Comparison of ENCODE assay signal across 8 cellular contexts in genomic region chr19:45097776-45098520, GRCh38. TPM values are rescaled to one million over a fixed set of nuclear protein-coding genes. Genes with fewer than 3 reads are reported as not detected.
DNase-seq lines count a peak whose midpoint lies in the region; ATAC-seq and TF ChIP-seq lines count a peak whose summit lies in the region.

No MANE protein-coding gene starts in this region.

- DNase-seq in stimulated activated naive CD8-positive, alpha-beta T cell treated with anti-CD3 and anti-CD28 coated beads, Interleukin-15, amount 100 ng/mL, for 72 hours = no peak
- DNase-seq in anterior cingulate cortex (lab: John Stamatoyannopoulos, UW) (peak in 48 of 58 donors; percentile 24 to 82 (median 52)), hepatocyte (ENCODE audit: low spot score) (peak; percentile 92)
- no peak for DNase-seq in stimulated activated CD4-positive, alpha-beta T cell treated with anti-CD3 and anti-CD28 coated beads, Interleukin-4, amount 100 ng/mL, for 1 hour
- no peak for DNase-seq in activated T-cell treated with anti-CD3 and anti-CD28 coated beads, Interleukin-2, amount 50 U/mL, for 4 hours

- no peak for TF ChIP-seq CTCF in hepatocyte (IDR thresholded peaks at IDR 0.05; ENCODE audit: poor library complexity)

- H3K4me2 ChIP-seq in hepatocyte = peak overlapping the region; percentile 65

- no peak overlapping the region for H2AFZ ChIP-seq in hepatocyte

- H3K27me3 Mint-ChIP-seq in stimulated activated naive CD8-positive, alpha-beta T cell treated with anti-CD3 and anti-CD28 coated beads, Interleukin-15, Interleukin-2, amounts not matched to agents 100 ng/mL and 50 ng/mL, for 24 hours = no peaks in the 10 kb centered on the region
- no peaks in the 10 kb centered on the region for H3K27me3 Mint-ChIP-seq in stimulated activated naive CD8-positive, alpha-beta T cell treated with anti-CD3 and anti-CD28 coated beads, Interleukin-15, amount 100 ng/mL, for 72 hours
- no peaks in the 10 kb centered on the region for H3K27me3 Mint-ChIP-seq in activated T-cell treated with anti-CD3 and anti-CD28 coated beads, Interleukin-2, amount 50 U/mL, for 4 hours (ENCODE audit: low read depth)

- no peak for ATAC-seq in stimulated activated naive CD8-positive, alpha-beta T cell treated with anti-CD3 and anti-CD28 coated beads, Interleukin-15, amount 100 ng/mL, for 72 hours
- ATAC-seq in GM19455 (IDR thresholded peaks at IDR 0.05; ENCODE audit: unreplicated experiment) = no peak
- no peak for ATAC-seq in activated T-cell treated with anti-CD3 and anti-CD28 coated beads, Interleukin-2, amount 50 U/mL, for 4 hours

- H3K4me3 ChIP-seq in hepatocyte (no peak overlapping the region), skin epidermis (no peak overlapping the region)

- peak overlapping the region; percentile 94 for H3K27ac ChIP-seq in hepatocyte
- H3K27ac ChIP-seq in skin epidermis = peak overlapping the region in 19 of 21 experiments; percentile 41 to 86 (median 72)

- peaks cover 96% of the 10 kb centered on the region for H3K79me2 ChIP-seq in hepatocyte

- H3K36me3 Mint-ChIP-seq in stimulated activated naive CD8-positive, alpha-beta T cell treated with anti-CD3 and anti-CD28 coated beads, Interleukin-15, Interleukin-2, amounts not matched to agents 100 ng/mL and 50 ng/mL, for 24 hours (ENCODE audit: low read depth) = peaks cover 26% of the 10 kb centered on the region
- H3K36me3 Mint-ChIP-seq in activated T-cell treated with anti-CD3 and anti-CD28 coated beads, Interleukin-2, amount 50 U/mL, for 4 hours (ENCODE audit: insufficient read depth) = peaks cover 13% of the 10 kb centered on the region

- peaks cover 72% of the 10 kb centered on the region for H3K4me1 ChIP-seq in hepatocyte (ENCODE audit: insufficient read depth)

- no peaks in the 10 kb centered on the region for H3K9me3 ChIP-seq in hepatocyte (ENCODE audit: low read depth)

- peaks cover 49% of the 10 kb centered on the region for H4K20me1 ChIP-seq in hepatocyte (ENCODE audit: insufficient read depth, poor library complexity, severe bottlenecking)

- H3K27me3 ChIP-seq in hepatocyte = no peaks in the 10 kb centered on the region

- no peaks in the 10 kb centered on the region for H3K9me3 Mint-ChIP-seq in stimulated activated naive CD8-positive, alpha-beta T cell treated with anti-CD3 and anti-CD28 coated beads, Interleukin-15, Interleukin-2, amounts not matched to agents 100 ng/mL and 50 ng/mL, for 24 hours
- H3K9me3 Mint-ChIP-seq in stimulated activated naive CD8-positive, alpha-beta T cell treated with anti-CD3 and anti-CD28 coated beads, Interleukin-15, amount 100 ng/mL, for 72 hours = no peaks in the 10 kb centered on the region
- H3K9me3 Mint-ChIP-seq in activated T-cell treated with anti-CD3 and anti-CD28 coated beads, Interleukin-2, amount 50 U/mL, for 4 hours = no peaks in the 10 kb centered on the region

- H3K9me2 ChIP-seq in hepatocyte (replicated peaks; ENCODE audit: insufficient read depth) = no peaks in the 10 kb centered on the region

- H3K4me3 Mint-ChIP-seq in stimulated activated naive CD8-positive, alpha-beta T cell treated with anti-CD3 and anti-CD28 coated beads, Interleukin-15, Interleukin-2, amounts not matched to agents 100 ng/mL and 50 ng/mL, for 24 hours = no peak overlapping the region
- H3K4me3 Mint-ChIP-seq in stimulated activated naive CD8-positive, alpha-beta T cell treated with anti-CD3 and anti-CD28 coated beads, Interleukin-15, amount 100 ng/mL, for 72 hours = peak overlapping the region in 1 of 2 donors; percentile 34
- H3K4me3 Mint-ChIP-seq in activated T-cell treated with anti-CD3 and anti-CD28 coated beads, Interleukin-2, amount 50 U/mL, for 4 hours = no peak overlapping the region

- WGBS in hepatocyte (ENCODE audit: low lambda C conversion rate, missing lambda C conversion rate) = 64% methylated on average over 16 of the region's 16 CpGs

- peak overlapping the region; percentile 75 for H3K27ac Mint-ChIP-seq in stimulated activated naive CD8-positive, alpha-beta T cell treated with anti-CD3 and anti-CD28 coated beads, Interleukin-15, Interleukin-2, amounts not matched to agents 100 ng/mL and 50 ng/mL, for 24 hours
- peak overlapping the region in 1 of 2 donors; percentile 89 for H3K27ac Mint-ChIP-seq in stimulated activated naive CD8-positive, alpha-beta T cell treated with anti-CD3 and anti-CD28 coated beads, Interleukin-15, amount 100 ng/mL, for 72 hours

- H3K36me3 ChIP-seq in hepatocyte (replicated peaks; ENCODE audit: insufficient read depth, low read depth) = no peaks in the 10 kb centered on the region

- peaks cover 75% of the 10 kb centered on the region for H3K4me1 Mint-ChIP-seq in stimulated activated naive CD8-positive, alpha-beta T cell treated with anti-CD3 and anti-CD28 coated beads, Interleukin-15, Interleukin-2, amounts not matched to agents 100 ng/mL and 50 ng/mL, for 24 hours (ENCODE audit: low read depth)
- peaks cover 91% of the 10 kb centered on the region for H3K4me1 Mint-ChIP-seq in stimulated activated naive CD8-positive, alpha-beta T cell treated with anti-CD3 and anti-CD28 coated beads, Interleukin-15, amount 100 ng/mL, for 72 hours
- H3K4me1 Mint-ChIP-seq in activated T-cell treated with anti-CD3 and anti-CD28 coated beads, Interleukin-2, amount 50 U/mL, for 4 hours (ENCODE audit: low read depth) = peaks cover 72% of the 10 kb centered on the region

RNA-seq across cellular contexts. Expression of gene PPP1R37, which starts 5.0 kb away (rescaled TPM):
- total RNA-seq in hepatocyte = 28.1 and 30.8 TPM in 2 replicates
- 14.0 and 15.2 TPM in 2 replicates for polyA plus RNA-seq in hepatocyte
- 10 to 100 TPM; 23.2 to 24.9 (median 24.7) TPM for total RNA-seq in activated T-cell treated with anti-CD3 and anti-CD28 coated beads, Interleukin-2, amount 50 U/mL, for 4 hours

RNA-seq across cellular contexts. Expression of gene GEMIN7, which starts 18.9 kb away (rescaled TPM):
- total RNA-seq in hepatocyte = 48.8 and 50.7 TPM in 2 replicates
- 55.3 and 69.0 TPM in 2 replicates for polyA plus RNA-seq in hepatocyte
- total RNA-seq in activated T-cell treated with anti-CD3 and anti-CD28 coated beads, Interleukin-2, amount 50 U/mL, for 4 hours = 10 to 100 TPM; 58.8 to 69.3 (median 65.0) TPM

RNA-seq across cellular contexts. Expression of gene ZNF296, which starts 21.7 kb away (rescaled TPM):
- 0.52 TPM in 1 of 2 replicates, not detected in the other for total RNA-seq in hepatocyte
- 1.2 TPM in 1 of 2 replicates, not detected in the other for polyA plus RNA-seq in hepatocyte
- total RNA-seq in activated T-cell treated with anti-CD3 and anti-CD28 coated beads, Interleukin-2, amount 50 U/mL, for 4 hours = 10 to 100 TPM in 1 of 3 donors, 1 to 10 TPM in 2; 7.8 to 10.2 (median 8.6) TPM

RNA-seq across cellular contexts. Expression of gene CLASRP, which starts 59.1 kb away (rescaled TPM):
- 32.3 and 56.2 TPM in 2 replicates for total RNA-seq in hepatocyte
- polyA plus RNA-seq in hepatocyte = 45.8 and 74.5 TPM in 2 replicates
- 100 to 1,000 TPM; 111 to 114 (median 114) TPM for total RNA-seq in activated T-cell treated with anti-CD3 and anti-CD28 coated beads, Interleukin-2, amount 50 U/mL, for 4 hours

Comparison
In these comparisons a context has a peak if more than half of its experiments do, and no peak if none do; other contexts are left out.
1. DNase-seq: peak in anterior cingulate cortex (48 of 58) and hepatocyte (single experiment); none in stimulated activated naive CD8-positive, alpha-beta T cell treated with anti-CD3 and anti-CD28 coated beads, Interleukin-15, amount 100 ng/mL, for 72 hours (0 of 2), stimulated activated CD4-positive, alpha-beta T cell treated with anti-CD3 and anti-CD28 coated beads, Interleukin-4, amount 100 ng/mL, for 1 hour (single experiment) and activated T-cell treated with anti-CD3 and anti-CD28 coated beads, Interleukin-2, amount 50 U/mL, for 4 hours (single experiment).